In genomic region chr10:101612872-101613271, GRCh38 we compare ENCODE assay signal across 23 cellular contexts. TPM values are rescaled to one million over a fixed set of nuclear protein-coding genes. Genes with fewer than 3 reads are reported as not detected.
DNase-seq lines count a peak whose midpoint lies in the region; ATAC-seq and TF ChIP-seq lines count a peak whose summit lies in the region.
"Had no signal": no experiment of that assay in that cellular context is flagged by ENCODE, and none has a peak within 500 bp of the region (broad histone marks: within the 10 kb centered on the region; RNA-seq: fewer than 3 reads in every experiment).

No MANE protein-coding gene starts in this region.

- peaks cover 10% of the 10 kb centered on the region for H3K27me3 Mint-ChIP-seq in neural progenitor cell (ENCODE audit: insufficient read depth, low read depth)
- H3K27me3 Mint-ChIP-seq: B cell; CD8-positive, alpha-beta memory T cell had no signal

- H3K4me3 Mint-ChIP-seq in neural progenitor cell: peak overlapping the region; percentile 44
- H3K4me3 Mint-ChIP-seq: B cell; CD8-positive, alpha-beta memory T cell had no signal

- no peak overlapping the region for H3K27ac ChIP-seq in neural progenitor cell
- H3K27ac ChIP-seq: C4-2B, SK-N-MC had no signal

- peaks cover 20% of the 10 kb centered on the region for H4K20me1 ChIP-seq in neural progenitor cell (ENCODE audit: low read depth)

- no peaks in the 10 kb centered on the region for H3K9me3 Mint-ChIP-seq in neural progenitor cell
- H3K9me3 Mint-ChIP-seq: CD8-positive, alpha-beta memory T cell had no signal

- no peaks in the 10 kb centered on the region for H3K36me3 ChIP-seq in neural progenitor cell

- intact Hi-C loops in cardiac septum (cut with DNase I): no loop called here
- intact Hi-C loops in left ventricle myocardium superior (cut with micrococcal nuclease): no loop called here

- peak; percentile 68 for DNase-seq in cardiac septum (ENCODE audit: low spot score)
- DNase-seq in left ventricle myocardium superior: no peak
- peak; percentile 57 for DNase-seq in ecto neural progenitor cell (ENCODE audit: low spot score)
- DNase-seq in neural progenitor cell (ENCODE audit: low spot score): peak; percentile 35
- no peak for DNase-seq in DMS79 treated with DMSO at 0.1 percent for 48 hours (lab: John Stamatoyannopoulos, UW)
- DNase-seq in epidermal melanocyte (ENCODE audit: insufficient read length, low spot score): no peak
- DNase-seq: CD8-positive, alpha-beta memory T cell; DMS153; IMR-90; KG1; MG63; NCI-H1105 treated with DMSO at 0.1 percent for 48 hours; NCI-H146; NCI-H1930; NCI-H446 treated with DMSO at 0.1 percent for 48 hours; NCI-H526; SIG-M5 had no signal

- no peaks in the 10 kb centered on the region for H3K27me3 ChIP-seq in neural progenitor cell
- H3K27me3 ChIP-seq: MG63 had no signal

- H3K36me3 Mint-ChIP-seq in neural progenitor cell: peaks cover 24% of the 10 kb centered on the region

- no peak for ATAC-seq in left ventricle myocardium superior
- no peak for ATAC-seq in activated CD4-positive, CD25-positive, alpha-beta regulatory T cell treated with anti-CD3 and anti-CD28 coated beads, Interleukin-2, amount 50 U/mL, for 24 hours
- ATAC-seq: HCT116, Panc1 had no signal

- no peak overlapping the region for H2AFZ ChIP-seq in neural progenitor cell (replicated peaks)

- peak overlapping the region; percentile 54 for H3K27ac Mint-ChIP-seq in neural progenitor cell
- H3K27ac Mint-ChIP-seq: B cell had no signal

- peaks cover 57% of the 10 kb centered on the region for H3K4me1 Mint-ChIP-seq in neural progenitor cell

- no peak overlapping the region for H3K4me3 ChIP-seq in neural progenitor cell
- H3K4me3 ChIP-seq: MG63, SK-N-MC had no signal

- no peaks in the 10 kb centered on the region for H3K79me2 ChIP-seq in neural progenitor cell (ENCODE audit: low read depth)

- H3F3A ChIP-seq in neural progenitor cell (ENCODE audit: low read depth): peaks cover 38% of the 10 kb centered on the region

- TF ChIP-seq CTCF in neural progenitor cell (IDR thresholded peaks at IDR 0.05): no peak

- H3K4me1 ChIP-seq in neural progenitor cell: peaks cover 56% of the 10 kb centered on the region

- H3K9me3 ChIP-seq in neural progenitor cell (ENCODE audit: low read depth): no peaks in the 10 kb centered on the region
- H3K9me3 ChIP-seq: MG63 had no signal

- H3K9ac ChIP-seq in neural progenitor cell: no peak overlapping the region

- peak overlapping the region; percentile 23 for H3K4me2 ChIP-seq in neural progenitor cell

RNA-seq across cellular contexts. Expression of gene DPCD, which starts 24.8 kb away (rescaled TPM):
- total RNA-seq in cardiac septum (17.5 TPM), left ventricle myocardium superior (21.9 TPM), neural progenitor cell (ENCODE audit: low replicate concordance) (49.7 and 71.1 TPM in 2 replicates)

RNA-seq across cellular contexts. Expression of gene POLL, which starts 24.8 kb away (rescaled TPM):
- total RNA-seq in cardiac septum (18.8 TPM), left ventricle myocardium superior (20.1 TPM), neural progenitor cell (ENCODE audit: low replicate concordance) (22.8 and 29.7 TPM in 2 replicates)

Comparison
In these comparisons a context has a peak if more than half of its experiments do, and no peak if none do; other contexts are left out.
1. DNase-seq: peak in cardiac septum (single experiment), ecto neural progenitor cell (single experiment) and neural progenitor cell (single experiment); none in left ventricle myocardium superior (single experiment), DMS79 treated with DMSO at 0.1 percent for 48 hours (single experiment) and epidermal melanocyte (single experiment).